In the genomic region with DNA sequence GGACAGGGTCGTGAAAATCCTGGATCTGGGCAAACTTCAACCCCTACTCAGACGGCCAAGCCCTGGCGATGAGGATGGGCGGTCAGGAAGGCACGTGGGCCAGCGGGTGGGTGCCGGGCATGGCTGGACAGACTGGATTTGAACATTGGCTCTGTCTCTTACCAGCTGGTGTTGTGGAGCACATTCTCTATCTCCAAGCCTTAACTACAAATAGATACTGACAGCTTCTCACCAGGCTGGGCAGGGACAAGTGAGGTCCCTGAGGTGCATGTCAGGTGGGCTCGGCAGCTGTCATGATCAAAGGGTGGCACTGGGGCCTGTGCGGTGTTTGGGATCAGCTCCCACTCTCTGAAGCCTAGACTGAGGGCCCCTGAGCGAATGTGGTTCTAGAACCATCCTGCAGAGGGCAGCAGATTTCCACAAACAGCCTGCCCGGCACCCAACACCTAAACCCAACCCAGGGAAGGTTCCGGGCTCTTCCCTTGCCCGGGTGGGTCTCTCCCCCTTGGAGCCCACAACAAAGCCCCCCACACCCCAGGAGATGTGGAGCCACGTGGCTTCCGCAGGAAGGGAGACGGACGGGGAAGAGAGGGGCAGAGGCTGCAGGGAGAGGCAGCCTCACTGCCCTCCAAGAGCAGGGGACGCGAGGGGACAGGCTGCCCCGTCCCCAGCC, we compare ENCODE assay signal across 8 cellular contexts. TPM values are rescaled to one million over a fixed set of nuclear protein-coding genes. Genes with fewer than 3 reads are reported as not detected.
DNase-seq lines count a peak whose midpoint lies in the region; ATAC-seq, FAIRE-seq and TF ChIP-seq lines count a peak whose summit lies in the region.

No MANE protein-coding gene starts in this region.

- peaks cover 24% of the 10 kb centered on the region; the same call in 2 of the 3 replicates for H3K4me1 ChIP-seq in A549

- peak overlapping the region; percentile 86 for H3K27ac Mint-ChIP-seq in chondrocyte (ENCODE audit: unreplicated experiment)

- TF ChIP-seq EP300 in A549 (IDR thresholded peaks at IDR 0.05), result no peak

- CTCF ChIA-PET in A549 (lab: Yijun Ruan, JAX), result interaction anchor here (0.6 to 11.4 kb wide), 39 partner anchors 8 to 1301 kb away, joined by 3 to 121 read pairs (median 4); a partner anchor contains a TSS

- TF ChIP-seq CTCF in A549 (IDR thresholded peaks at IDR 0.05) (peak; percentile 89), chondrocyte (IDR thresholded peaks at IDR 0.05) (peak; percentile 97)

- peak; percentile 54 for FAIRE-seq in A549 (lab: Jason Lieb, UNC)
- peak; percentile 88 for FAIRE-seq in GM12892 (lab: Jason Lieb, UNC)

- peak; percentile 69 to 91 for DNase-seq in A549 (ENCODE audit: low read depth in 1 of 2, low spot score in 1 of 2)
- DNase-seq in GM12892 (ENCODE audit: insufficient read length), result peak; percentile 80
- peak; percentile 64 for DNase-seq in NCI-H146 (lab: John Stamatoyannopoulos, UW)
- DNase-seq in activated CD4-positive, CD25-positive, alpha-beta regulatory T cell treated with anti-CD3 and anti-CD28 coated beads, Interleukin-2, amount 50 U/mL, for 72 hours, result peak; percentile 64
- no peak for DNase-seq in chondrocyte (ENCODE audit: low spot score)
- DNase-seq in left kidney (ENCODE audit: low read depth, low spot score), result peak; percentile 84
- DNase-seq in stimulated activated CD4-positive, alpha-beta T cell treated with anti-CD3 and anti-CD28 coated beads, Interleukin-4, amount 100 ng/mL, for 1 hour, result peak; percentile 63

- H3K9me3 Mint-ChIP-seq in chondrocyte (ENCODE audit: low read depth), result no peaks in the 10 kb centered on the region

- WGBS in A549 (ENCODE audit: missing lambda C conversion rate), result 22% methylated on average over 18 of the region's 20 CpGs

- POLR2A ChIA-PET in A549 (lab: Yijun Ruan, JAX), result no interaction called here

- peaks cover 12% of the 10 kb centered on the region for H3K36me3 Mint-ChIP-seq in chondrocyte (ENCODE audit: low read depth)

- no peak overlapping the region for H3K4me3 Mint-ChIP-seq in chondrocyte (ENCODE audit: unreplicated experiment)

- peaks cover 40% of the 10 kb centered on the region for H3K4me1 Mint-ChIP-seq in chondrocyte (ENCODE audit: low read depth)

- ATAC-seq in A549, result peak; percentile 70 to 89
- peak; percentile 57 for ATAC-seq in HG02840 (IDR thresholded peaks at IDR 0.05; ENCODE audit: low FRiP score, unreplicated experiment)

- TF ChIP-seq POLR2A in A549 (IDR thresholded peaks at IDR 0.05; ENCODE audit: low read length) (no peak), GM12892 (IDR thresholded peaks at IDR 0.05; ENCODE audit: low read depth, low read length) (no peak)

- peak overlapping the region; percentile 61 for H3K4me2 ChIP-seq in A549

- no peaks in the 10 kb centered on the region for H3K27me3 Mint-ChIP-seq in chondrocyte (ENCODE audit: low read depth)

- peak overlapping the region in 1 of 2 experiments; percentile 42; a peak in 2 of 6 replicates for H3K27ac ChIP-seq in A549

- peak; percentile 94 to 96 for TF ChIP-seq RAD21 in A549 (conservative IDR thresholded peaks at IDR 0.05 in 1 of 2, IDR thresholded peaks at IDR 0.05 in 1 of 2)

- no peak overlapping the region for H3K4me3 ChIP-seq in A549

- H3K9me3 ChIP-seq in A549, result no peaks in the 10 kb centered on the region

TF ChIP-seq in A549, 52 proteins besides CTCF, POLR2A, EP300 and RAD21:
- TF ChIP-seq FOSL2 (IDR thresholded peaks at IDR 0.05) (no peak), FOSL2 (CRISPR knock-in tag; IDR thresholded peaks at IDR 0.05) (no peak), SMC3 (IDR thresholded peaks at IDR 0.05) (peak; percentile 81)

RNA-seq across cellular contexts. Expression of a gene that starts 58.4 kb away (rescaled TPM):
- 0.07 TPM in 1 of 2 replicates, not detected in the other for polyA plus RNA-seq in A549 (2011; rRNA removed)
- polyA plus RNA-seq in A549 (2012; cell fraction: cytosol; rRNA removed), result 0.06 and 0.08 TPM in 2 replicates
- polyA plus RNA-seq in A549 (2012; cell fraction: nucleus; rRNA removed), result 0.14 and 0.20 TPM in 2 replicates
- 0.08 to 0.22 TPM (median 0.08 TPM) in 3 replicates for polyA plus RNA-seq in A549 (2017; fragmentation: RNase III; extraction: RNeasy Plus Mini Kit Qiagen cat#74134 plus additional on column Dnase treatment)
- not detected in 2 replicates for polyA minus RNA-seq in A549 (2011; rRNA and poly(A)+ RNA removed)
- 0.02 TPM for polyA plus RNA-seq in GM12892 (2012; ENCODE audit: missing spikeins)
- total RNA-seq in chondrocyte, result 13.0 to 26.2 TPM (median 15.6 TPM) in 3 replicates
